Comparison of ENCODE assay signal across 1 cellular context in the genomic region with DNA sequence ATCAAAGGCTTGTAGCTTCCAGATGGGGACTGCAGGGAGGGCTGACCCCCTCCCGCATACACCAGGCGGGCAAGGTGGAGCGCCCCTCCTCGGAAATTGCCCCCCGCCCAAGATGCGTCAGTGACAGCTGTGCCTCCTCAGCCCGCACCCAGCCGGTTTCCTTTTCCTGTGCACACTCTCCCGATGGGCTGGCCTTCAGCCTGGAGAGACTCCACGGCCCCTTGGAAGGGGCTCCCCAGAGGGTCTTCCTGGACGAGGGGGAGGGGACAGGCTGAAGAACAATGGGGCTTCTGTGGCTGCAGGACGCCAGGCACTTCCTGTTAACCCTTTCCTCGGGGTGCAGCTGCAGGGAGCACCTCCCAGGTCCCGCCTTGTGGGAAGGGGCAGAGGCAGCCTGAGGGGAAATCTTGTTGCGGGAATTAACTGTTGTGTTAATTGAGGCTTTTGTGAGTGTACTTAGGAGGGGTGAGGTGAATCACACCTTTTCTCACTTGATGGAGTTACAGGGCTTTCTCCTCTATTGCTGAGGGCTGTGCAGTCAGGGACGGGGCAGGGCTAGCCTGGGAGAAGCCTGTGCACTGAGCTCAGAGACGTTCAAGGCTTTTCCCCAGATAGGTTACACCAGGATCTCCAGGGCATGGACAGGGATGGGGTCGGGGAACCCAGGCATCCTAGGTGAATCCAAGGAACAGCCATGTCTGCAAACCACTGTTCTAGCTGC.
TF ChIP-seq lines count a peak whose summit lies in the region.

No MANE protein-coding gene starts in this region.

TF ChIP-seq in K562, 482 proteins besides CTCF, POLR2A, EP300 and RAD21 (continued from another document and continues in another):
- TF ChIP-seq PRMT5 (CRISPR knock-in tag; IDR thresholded peaks at IDR 0.05) (no peak), ILF3 (IDR thresholded peaks at IDR 0.05; ENCODE audit: borderline replicate concordance) (no peak), NFATC3 (IDR thresholded peaks at IDR 0.05) (no peak), TGIF2 (CRISPR knock-in tag; IDR thresholded peaks at IDR 0.05) (no peak), ETV6 (IDR thresholded peaks at IDR 0.05; ENCODE audit: borderline replicate concordance in 1 of 2, low read depth in 2 of 2, low read length in 1 of 2) (0 out of 4 replicates have a peak, but pooled peaks of 1 of the 2 experiments have one; percentile 17), ETV6 (CRISPR knock-in tag; IDR thresholded peaks at IDR 0.05; ENCODE audit: borderline replicate concordance) (no peak), FOXJ3 (CRISPR knock-in tag; IDR thresholded peaks at IDR 0.05) (no peak), ZNF644 (tag; IDR thresholded peaks at IDR 0.05; ENCODE audit: low read depth) (no peak), BCL6 (CRISPR knock-in tag; IDR thresholded peaks at IDR 0.05) (no peak), FOXA3 (CRISPR knock-in tag; conservative IDR thresholded peaks at IDR 0.05 in 1 of 2, IDR thresholded peaks at IDR 0.05 in 1 of 2) (no peak), CBFA2T2 (conservative IDR thresholded peaks at IDR 0.05) (0 out of 2 replicates have a peak, but pooled peaks have one; percentile 4), KLF16 (IDR thresholded peaks at IDR 0.05) (no peak), ZNF436 (CRISPR knock-in tag; IDR thresholded peaks at IDR 0.05) (no peak), NFE2 (IDR thresholded peaks at IDR 0.05; ENCODE audit: low read depth) (no peak), MCM7 (IDR thresholded peaks at IDR 0.05) (no peak), ZFPM2 (CRISPR knock-in tag; IDR thresholded peaks at IDR 0.05) (no peak), CREM (IDR thresholded peaks at IDR 0.05; ENCODE audit: low read depth) (peak; percentile 21; the same call in 1 of the 2 replicates), PCBP2 (IDR thresholded peaks at IDR 0.05; ENCODE audit: low read depth, low read length, poor library complexity, severe bottlenecking) (no peak), HNRNPLL (IDR thresholded peaks at IDR 0.05; ENCODE audit: low read depth, low read length, poor library complexity, severe bottlenecking) (no peak), BMI1 (IDR thresholded peaks at IDR 0.05; ENCODE audit: low read length) (no peak), ERF (CRISPR knock-in tag; IDR thresholded peaks at IDR 0.05) (no peak), ZNF224 (CRISPR knock-in tag; IDR thresholded peaks at IDR 0.05) (no peak), SLC30A9 (CRISPR knock-in tag; IDR thresholded peaks at IDR 0.05) (no peak), NFXL1 (CRISPR knock-in tag; IDR thresholded peaks at IDR 0.05) (no peak), ZEB2 (IDR thresholded peaks at IDR 0.05) (no peak), ZNF134 (CRISPR knock-in tag; conservative IDR thresholded peaks at IDR 0.05) (no peak), THRAP3 (IDR thresholded peaks at IDR 0.05; ENCODE audit: borderline replicate concordance) (no peak), BRD4 (IDR thresholded peaks at IDR 0.05) (no peak), ZNF431 (CRISPR knock-in tag; IDR thresholded peaks at IDR 0.05) (no peak), SMC3 (conservative IDR thresholded peaks at IDR 0.05; ENCODE audit: insufficient read depth, low read depth, low read length) (no peak), GTF2A2 (tag; IDR thresholded peaks at IDR 0.05) (no peak), ZNF79 (CRISPR knock-in tag; IDR thresholded peaks at IDR 0.05; ENCODE audit: low read depth) (no peak), PURB (CRISPR knock-in tag; IDR thresholded peaks at IDR 0.05; ENCODE audit: low read depth) (no peak), KLF1 (tag; IDR thresholded peaks at IDR 0.05) (no peak), MXI1 (IDR thresholded peaks at IDR 0.05; ENCODE audit: low read depth, low read length) (no peak), KLF6 (CRISPR knock-in tag; IDR thresholded peaks at IDR 0.05; ENCODE audit: borderline replicate concordance) (no peak), HNRNPL (IDR thresholded peaks at IDR 0.05; ENCODE audit: low read depth, low read length) (no peak), LARP7 (IDR thresholded peaks at IDR 0.05) (no peak), SMARCC2 (IDR thresholded peaks at IDR 0.05; ENCODE audit: low read depth) (no peak)
- TF ChIP-seq, protein P1, sequence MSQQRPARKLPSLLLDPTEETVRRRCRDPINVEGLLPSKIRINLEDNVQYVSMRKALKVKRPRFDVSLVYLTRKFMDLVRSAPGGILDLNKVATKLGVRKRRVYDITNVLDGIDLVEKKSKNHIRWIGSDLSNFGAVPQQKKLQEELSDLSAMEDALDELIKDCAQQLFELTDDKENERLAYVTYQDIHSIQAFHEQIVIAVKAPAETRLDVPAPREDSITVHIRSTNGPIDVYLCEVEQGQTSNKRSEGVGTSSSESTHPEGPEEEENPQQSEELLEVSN (IDR thresholded peaks at IDR 0.05; ENCODE audit: borderline replicate concordance in 1 of 2, extremely low read depth in 1 of 2, insufficient read depth in 1 of 2, insufficient read length in 1 of 2, low read depth in 1 of 2, low read length in 1 of 2, poor library complexity in 1 of 2, severe bottlenecking in 1 of 2), result peak in 1 of 2 experiments; percentile 37
- TF ChIP-seq, protein P2, sequence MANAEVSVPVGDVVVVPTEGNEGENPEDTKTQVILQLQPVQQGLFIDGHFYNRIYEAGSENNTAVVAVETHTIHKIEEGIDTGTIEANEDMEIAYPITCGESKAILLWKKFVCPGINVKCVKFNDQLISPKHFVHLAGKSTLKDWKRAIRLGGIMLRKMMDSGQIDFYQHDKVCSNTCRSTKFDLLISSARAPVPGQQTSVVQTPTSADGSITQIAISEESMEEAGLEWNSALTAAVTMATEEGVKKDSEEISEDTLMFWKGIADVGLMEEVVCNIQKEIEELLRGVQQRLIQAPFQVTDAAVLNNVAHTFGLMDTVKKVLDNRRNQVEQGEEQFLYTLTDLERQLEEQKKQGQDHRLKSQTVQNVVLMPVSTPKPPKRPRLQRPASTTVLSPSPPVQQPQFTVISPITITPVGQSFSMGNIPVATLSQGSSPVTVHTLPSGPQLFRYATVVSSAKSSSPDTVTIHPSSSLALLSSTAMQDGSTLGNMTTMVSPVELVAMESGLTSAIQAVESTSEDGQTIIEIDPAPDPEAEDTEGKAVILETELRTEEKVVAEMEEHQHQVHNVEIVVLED (CRISPR knock-in tag; IDR thresholded peaks at IDR 0.05), result no peak
- TF ChIP-seq, protein P3, sequence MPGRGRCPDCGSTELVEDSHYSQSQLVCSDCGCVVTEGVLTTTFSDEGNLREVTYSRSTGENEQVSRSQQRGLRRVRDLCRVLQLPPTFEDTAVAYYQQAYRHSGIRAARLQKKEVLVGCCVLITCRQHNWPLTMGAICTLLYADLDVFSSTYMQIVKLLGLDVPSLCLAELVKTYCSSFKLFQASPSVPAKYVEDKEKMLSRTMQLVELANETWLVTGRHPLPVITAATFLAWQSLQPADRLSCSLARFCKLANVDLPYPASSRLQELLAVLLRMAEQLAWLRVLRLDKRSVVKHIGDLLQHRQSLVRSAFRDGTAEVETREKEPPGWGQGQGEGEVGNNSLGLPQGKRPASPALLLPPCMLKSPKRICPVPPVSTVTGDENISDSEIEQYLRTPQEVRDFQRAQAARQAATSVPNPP (IDR thresholded peaks at IDR 0.05; ENCODE audit: borderline replicate concordance, insufficient read depth, insufficient read length), result no peak
- TF ChIP-seq, protein P4, sequence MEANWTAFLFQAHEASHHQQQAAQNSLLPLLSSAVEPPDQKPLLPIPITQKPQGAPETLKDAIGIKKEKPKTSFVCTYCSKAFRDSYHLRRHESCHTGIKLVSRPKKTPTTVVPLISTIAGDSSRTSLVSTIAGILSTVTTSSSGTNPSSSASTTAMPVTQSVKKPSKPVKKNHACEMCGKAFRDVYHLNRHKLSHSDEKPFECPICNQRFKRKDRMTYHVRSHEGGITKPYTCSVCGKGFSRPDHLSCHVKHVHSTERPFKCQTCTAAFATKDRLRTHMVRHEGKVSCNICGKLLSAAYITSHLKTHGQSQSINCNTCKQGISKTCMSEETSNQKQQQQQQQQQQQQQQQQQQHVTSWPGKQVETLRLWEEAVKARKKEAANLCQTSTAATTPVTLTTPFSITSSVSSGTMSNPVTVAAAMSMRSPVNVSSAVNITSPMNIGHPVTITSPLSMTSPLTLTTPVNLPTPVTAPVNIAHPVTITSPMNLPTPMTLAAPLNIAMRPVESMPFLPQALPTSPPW (CRISPR knock-in tag; IDR thresholded peaks at IDR 0.05), result no peak
- TF ChIP-seq, protein P5, sequence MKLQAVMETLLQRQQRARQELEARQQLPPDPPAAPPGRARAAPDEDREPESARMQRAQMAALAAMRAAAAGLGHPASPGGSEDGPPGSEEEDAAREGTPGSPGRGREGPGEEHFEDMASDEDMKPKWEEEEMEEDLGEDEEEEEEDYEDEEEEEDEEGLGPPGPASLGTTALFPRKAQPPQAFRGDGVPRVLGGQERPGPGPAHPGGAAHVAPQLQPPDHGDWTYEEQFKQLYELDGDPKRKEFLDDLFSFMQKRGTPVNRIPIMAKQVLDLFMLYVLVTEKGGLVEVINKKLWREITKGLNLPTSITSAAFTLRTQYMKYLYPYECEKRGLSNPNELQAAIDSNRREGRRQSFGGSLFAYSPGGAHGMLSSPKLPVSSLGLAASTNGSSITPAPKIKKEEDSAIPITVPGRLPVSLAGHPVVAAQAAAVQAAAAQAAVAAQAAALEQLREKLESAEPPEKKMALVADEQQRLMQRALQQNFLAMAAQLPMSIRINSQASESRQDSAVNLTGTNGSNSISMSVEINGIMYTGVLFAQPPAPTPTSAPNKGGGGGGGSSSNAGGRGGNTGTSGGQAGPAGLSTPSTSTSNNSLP (IDR thresholded peaks at IDR 0.05; ENCODE audit: borderline replicate concordance, low read depth, low read length), result no peak
- TF ChIP-seq, protein P6, sequence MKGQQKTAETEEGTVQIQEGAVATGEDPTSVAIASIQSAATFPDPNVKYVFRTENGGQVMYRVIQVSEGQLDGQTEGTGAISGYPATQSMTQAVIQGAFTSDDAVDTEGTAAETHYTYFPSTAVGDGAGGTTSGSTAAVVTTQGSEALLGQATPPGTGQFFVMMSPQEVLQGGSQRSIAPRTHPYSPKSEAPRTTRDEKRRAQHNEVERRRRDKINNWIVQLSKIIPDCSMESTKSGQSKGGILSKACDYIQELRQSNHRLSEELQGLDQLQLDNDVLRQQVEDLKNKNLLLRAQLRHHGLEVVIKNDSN (CRISPR knock-in tag; IDR thresholded peaks at IDR 0.05), result no peak
- TF ChIP-seq, protein P7, sequence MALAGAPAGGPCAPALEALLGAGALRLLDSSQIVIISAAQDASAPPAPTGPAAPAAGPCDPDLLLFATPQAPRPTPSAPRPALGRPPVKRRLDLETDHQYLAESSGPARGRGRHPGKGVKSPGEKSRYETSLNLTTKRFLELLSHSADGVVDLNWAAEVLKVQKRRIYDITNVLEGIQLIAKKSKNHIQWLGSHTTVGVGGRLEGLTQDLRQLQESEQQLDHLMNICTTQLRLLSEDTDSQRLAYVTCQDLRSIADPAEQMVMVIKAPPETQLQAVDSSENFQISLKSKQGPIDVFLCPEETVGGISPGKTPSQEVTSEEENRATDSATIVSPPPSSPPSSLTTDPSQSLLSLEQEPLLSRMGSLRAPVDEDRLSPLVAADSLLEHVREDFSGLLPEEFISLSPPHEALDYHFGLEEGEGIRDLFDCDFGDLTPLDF (CRISPR knock-in tag; IDR thresholded peaks at IDR 0.05), result no peak
- TF ChIP-seq, protein P8, sequence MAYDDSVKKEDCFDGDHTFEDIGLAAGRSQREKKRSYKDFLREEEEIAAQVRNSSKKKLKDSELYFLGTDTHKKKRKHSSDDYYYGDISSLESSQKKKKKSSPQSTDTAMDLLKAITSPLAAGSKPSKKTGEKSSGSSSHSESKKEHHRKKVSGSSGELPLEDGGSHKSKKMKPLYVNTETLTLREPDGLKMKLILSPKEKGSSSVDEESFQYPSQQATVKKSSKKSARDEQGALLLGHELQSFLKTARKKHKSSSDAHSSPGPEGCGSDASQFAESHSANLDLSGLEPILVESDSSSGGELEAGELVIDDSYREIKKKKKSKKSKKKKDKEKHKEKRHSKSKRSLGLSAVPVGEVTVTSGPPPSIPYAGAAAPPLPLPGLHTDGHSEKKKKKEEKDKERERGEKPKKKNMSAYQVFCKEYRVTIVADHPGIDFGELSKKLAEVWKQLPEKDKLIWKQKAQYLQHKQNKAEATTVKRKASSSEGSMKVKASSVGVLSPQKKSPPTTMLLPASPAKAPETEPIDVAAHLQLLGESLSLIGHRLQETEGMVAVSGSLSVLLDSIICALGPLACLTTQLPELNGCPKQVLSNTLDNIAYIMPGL (CRISPR knock-in tag; IDR thresholded peaks at IDR 0.05), result no peak
- TF ChIP-seq, protein P9, sequence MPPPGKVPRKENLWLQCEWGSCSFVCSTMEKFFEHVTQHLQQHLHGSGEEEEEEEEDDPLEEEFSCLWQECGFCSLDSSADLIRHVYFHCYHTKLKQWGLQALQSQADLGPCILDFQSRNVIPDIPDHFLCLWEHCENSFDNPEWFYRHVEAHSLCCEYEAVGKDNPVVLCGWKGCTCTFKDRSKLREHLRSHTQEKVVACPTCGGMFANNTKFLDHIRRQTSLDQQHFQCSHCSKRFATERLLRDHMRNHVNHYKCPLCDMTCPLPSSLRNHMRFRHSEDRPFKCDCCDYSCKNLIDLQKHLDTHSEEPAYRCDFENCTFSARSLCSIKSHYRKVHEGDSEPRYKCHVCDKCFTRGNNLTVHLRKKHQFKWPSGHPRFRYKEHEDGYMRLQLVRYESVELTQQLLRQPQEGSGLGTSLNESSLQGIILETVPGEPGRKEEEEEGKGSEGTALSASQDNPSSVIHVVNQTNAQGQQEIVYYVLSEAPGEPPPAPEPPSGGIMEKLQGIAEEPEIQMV (tag; conservative IDR thresholded peaks at IDR 0.05; ENCODE audit: low read depth), result no peak
- TF ChIP-seq, protein P10, sequence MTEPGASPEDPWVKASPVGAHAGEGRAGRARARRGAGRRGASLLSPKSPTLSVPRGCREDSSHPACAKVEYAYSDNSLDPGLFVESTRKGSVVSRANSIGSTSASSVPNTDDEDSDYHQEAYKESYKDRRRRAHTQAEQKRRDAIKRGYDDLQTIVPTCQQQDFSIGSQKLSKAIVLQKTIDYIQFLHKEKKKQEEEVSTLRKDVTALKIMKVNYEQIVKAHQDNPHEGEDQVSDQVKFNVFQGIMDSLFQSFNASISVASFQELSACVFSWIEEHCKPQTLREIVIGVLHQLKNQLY (CRISPR knock-in tag; conservative IDR thresholded peaks at IDR 0.05), result no peak
- TF ChIP-seq, protein P11, sequence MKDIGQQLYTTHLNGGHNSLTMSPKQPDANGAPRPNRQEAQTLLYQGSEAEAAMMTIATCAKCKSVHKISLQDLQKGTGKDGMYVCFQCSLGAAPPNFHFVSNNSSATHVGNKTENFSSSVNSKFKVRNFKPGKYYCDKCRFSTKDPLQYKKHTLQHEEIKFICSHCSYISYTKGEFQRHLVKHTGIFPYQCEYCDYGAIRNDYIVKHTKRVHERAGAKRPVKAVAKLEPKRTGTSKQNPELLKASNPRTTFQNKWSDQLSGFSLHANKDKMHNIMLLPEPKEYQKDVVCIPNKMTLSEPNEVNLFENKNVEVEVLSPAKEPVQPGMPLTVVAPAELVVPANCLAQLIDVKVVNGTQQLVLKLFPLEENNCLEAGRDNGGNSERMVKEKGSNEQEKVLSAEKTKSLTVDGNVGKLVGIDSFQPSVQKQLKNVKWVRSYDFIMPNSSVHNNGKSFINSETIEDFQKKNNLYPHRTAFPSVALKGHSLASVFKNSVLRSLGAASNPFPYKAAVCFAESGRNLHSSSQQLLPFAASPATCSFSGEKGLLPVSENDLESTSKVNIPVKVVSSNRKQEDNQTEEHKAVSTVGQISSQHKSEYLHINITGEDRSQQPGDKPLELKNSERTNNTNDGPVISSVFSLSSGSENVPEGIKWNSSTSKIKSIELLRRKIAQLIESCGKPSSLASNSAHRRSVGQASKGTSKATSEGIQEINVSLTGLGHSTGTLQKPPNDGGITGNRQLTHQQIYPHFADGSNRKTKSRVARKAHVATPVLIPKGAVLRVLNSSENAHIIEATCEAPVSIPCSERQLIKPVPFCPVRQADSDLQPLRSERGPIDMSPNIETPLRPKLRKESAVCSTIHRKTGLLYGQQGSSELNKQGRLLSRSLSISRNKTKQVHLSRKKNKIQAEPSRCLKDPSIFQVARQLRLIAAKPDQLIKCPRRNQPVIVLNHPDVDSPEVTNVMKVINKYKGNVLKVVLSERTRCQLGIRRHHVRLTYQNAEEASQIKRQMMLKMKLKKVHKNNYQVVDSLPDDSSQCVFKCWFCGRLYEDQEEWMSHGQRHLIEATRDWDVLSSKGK (CRISPR knock-in tag; IDR thresholded peaks at IDR 0.05), result no peak
